ENCODE assay signal across 18 cellular contexts in the genomic region with DNA sequence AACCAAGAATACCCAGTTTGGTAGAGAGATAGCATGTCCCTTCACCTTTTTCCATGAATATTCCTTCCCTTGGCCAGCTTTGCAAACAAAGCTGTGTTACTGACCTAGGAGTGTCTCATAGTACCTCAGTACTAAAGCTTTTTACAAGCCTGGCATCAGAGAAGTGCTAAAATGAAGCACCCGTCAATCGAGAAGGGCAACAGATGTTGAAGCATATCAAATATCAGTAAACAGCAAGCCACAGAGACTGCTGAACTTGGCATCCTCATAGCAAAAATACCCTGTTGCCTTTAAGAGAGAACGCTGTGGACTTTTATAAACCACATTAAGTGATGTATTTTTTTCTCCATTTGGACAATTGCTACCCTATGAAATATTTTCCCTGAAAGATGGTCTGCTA.
DNase-seq lines count a peak whose midpoint lies in the region; ATAC-seq and TF ChIP-seq lines count a peak whose summit lies in the region.
"Had no signal": no experiment of that assay in that cellular context is flagged by ENCODE, and none has a peak within 500 bp of the region (broad histone marks: within the 10 kb centered on the region; RNA-seq: fewer than 3 reads in every experiment).

No MANE protein-coding gene starts in this region.

- no peak overlapping the region for H3K4me3 Mint-ChIP-seq in activated naive CD4-positive, alpha-beta T cell treated with anti-CD3 and anti-CD28 coated beads, Interleukin-2, amount 10 ng/mL, durations not matched to agents 7 days and 5 days
- H3K4me3 Mint-ChIP-seq: activated CD4-positive, alpha-beta memory T cell treated with anti-CD3 and anti-CD28 coated beads for 36 hours; CD14-positive monocyte; natural killer cell treated with Interleukin-12 subunit alpha and Interleukin-12 subunit beta and Interleukin-15 and Interleukin-18, amount 100 ng/mL, for 72 hours; type B pancreatic cell had no signal

- no peak for TF ChIP-seq EP300 in SK-N-SH (IDR thresholded peaks at IDR 0.05; ENCODE audit: borderline replicate concordance in 1 of 2, low read depth in 1 of 2, low read length in 1 of 2)

- H3K9me3 ChIP-seq in SK-N-SH: no peaks in the 10 kb centered on the region
- H3K9me3 ChIP-seq in SJCRH30 (replicated peaks): no peaks in the 10 kb centered on the region
- H3K9me3 ChIP-seq: left lung had no signal

- H3K4me2 ChIP-seq in SK-N-SH: no peak overlapping the region

- H3K36me3 Mint-ChIP-seq in activated naive CD4-positive, alpha-beta T cell treated with anti-CD3 and anti-CD28 coated beads, Interleukin-2, amount 10 ng/mL, durations not matched to agents 7 days and 5 days: no peaks in the 10 kb centered on the region
- H3K36me3 Mint-ChIP-seq: activated CD4-positive, alpha-beta memory T cell treated with anti-CD3 and anti-CD28 coated beads for 36 hours; natural killer cell treated with Interleukin-12 subunit alpha and Interleukin-12 subunit beta and Interleukin-15 and Interleukin-18, amount 100 ng/mL, for 72 hours; type B pancreatic cell had no signal

- DNase-seq in SK-N-SH: no peak
- DNase-seq in NCI-H2196 treated with DMSO at 0.1 percent for 48 hours (lab: John Stamatoyannopoulos, UW; ENCODE audit: unreplicated experiment): peak; percentile 20
- peak; percentile 61 to 85 for DNase-seq in SJCRH30
- no peak for DNase-seq in activated naive CD4-positive, alpha-beta T cell treated with anti-CD3 and anti-CD28 coated beads, Interleukin-2, amount 10 ng/mL, durations not matched to agents 7 days and 5 days
- DNase-seq: activated CD4-positive, alpha-beta memory T cell treated with anti-CD3 and anti-CD28 coated beads for 36 hours; aorta; dermis blood vessel endothelial cell; Karpas-422; left lung; stimulated activated CD4-positive, alpha-beta T cell treated with anti-CD3 and anti-CD28 coated beads, Interleukin-4, amount 100 ng/mL, for 1 hour had no signal

- no peaks in the 10 kb centered on the region for H3K4me1 Mint-ChIP-seq in activated naive CD4-positive, alpha-beta T cell treated with anti-CD3 and anti-CD28 coated beads, Interleukin-2, amount 10 ng/mL, durations not matched to agents 7 days and 5 days

- ATAC-seq in SK-N-SH treated with all-trans-retinoic acid at 6 μM for 48 hours: peak; percentile 23; the same call in 1 of the 3 replicates
- no peak for ATAC-seq in GM21786 (IDR thresholded peaks at IDR 0.05; ENCODE audit: unreplicated experiment)
- ATAC-seq in HG03039 (IDR thresholded peaks at IDR 0.05; ENCODE audit: unreplicated experiment): no peak
- ATAC-seq in HG02885 (IDR thresholded peaks at IDR 0.05; ENCODE audit: poor library complexity, unreplicated experiment): no peak
- ATAC-seq: left lung; natural killer cell treated with Interleukin-12 subunit alpha and Interleukin-12 subunit beta and Interleukin-15 and Interleukin-18, amount 100 ng/mL, for 72 hours had no signal

- H3K9ac ChIP-seq in SK-N-SH: no peak overlapping the region

- no peak for TF ChIP-seq CTCF in SK-N-SH (IDR thresholded peaks at IDR 0.05)

- no peak overlapping the region for H3K4me3 ChIP-seq in SK-N-SH (ENCODE audit: low read depth in 2 of 2, low read length in 1 of 2)
- H3K4me3 ChIP-seq in SJCRH30: no peak overlapping the region
- H3K4me3 ChIP-seq: left lung had no signal

- WGBS in SK-N-SH (ENCODE audit: low lambda C conversion rate): 82% methylated on average over 3 of the region's 3 CpGs

- H3K27ac ChIP-seq in SK-N-SH (ENCODE audit: low read depth in 2 of 2, low read length in 1 of 2): no peak overlapping the region
- H3K27ac ChIP-seq in SJCRH30: peak overlapping the region; percentile 72
- H3K27ac ChIP-seq: left lung had no signal

- CTCF ChIA-PET in SK-N-SH (lab: Yijun Ruan, JAX): interaction anchor here (1.0 to 7.4 kb wide), 2 partner anchors 13 to 73 kb away, joined by 3 to 38 read pairs; no protein-coding TSS in a partner anchor
- CTCF ChIA-PET in activated naive CD4-positive, alpha-beta T cell treated with anti-CD3 and anti-CD28 coated beads, Interleukin-2, amount 10 ng/mL, durations not matched to agents 7 days and 5 days (lab: Charles Lee): interaction anchor here (1.6 kb wide), 1 partner anchor 13 kb away, joined by 4 read pairs; no protein-coding TSS in a partner anchor

- H3K4me1 ChIP-seq in SK-N-SH (ENCODE audit: control insufficient read depth in 1 of 2, insufficient read depth in 2 of 2, low read depth in 1 of 2, low read length in 1 of 2) (peaks cover 0 to under 1% of the 10 kb centered on the region in 2 experiments; a peak in 2 of 4 replicates), SJCRH30 (peaks cover 51% of the 10 kb centered on the region)

- H3K36me3 ChIP-seq in SK-N-SH (replicated peaks in 1 of 2; ENCODE audit: control insufficient read depth in 1 of 2, insufficient read depth in 2 of 2, low read length in 1 of 2) (no peaks in the 10 kb centered on the region), SJCRH30 (no peaks in the 10 kb centered on the region)
- H3K36me3 ChIP-seq: left lung had no signal

- no peaks in the 10 kb centered on the region for H3K79me2 ChIP-seq in SK-N-SH (ENCODE audit: insufficient read depth)

- H3F3A ChIP-seq in SK-N-SH (replicated peaks; ENCODE audit: insufficient read depth): no peaks in the 10 kb centered on the region

- POLR2A ChIA-PET in SK-N-SH (lab: Yijun Ruan, JAX): no interaction called here

- H3K9me3 Mint-ChIP-seq in activated naive CD4-positive, alpha-beta T cell treated with anti-CD3 and anti-CD28 coated beads, Interleukin-2, amount 10 ng/mL, durations not matched to agents 7 days and 5 days: no peaks in the 10 kb centered on the region
- H3K9me3 Mint-ChIP-seq: activated CD4-positive, alpha-beta memory T cell treated with anti-CD3 and anti-CD28 coated beads for 36 hours; activated T-helper 2 cell treated with anti-CD3 and anti-CD28 coated beads, Interferon-gamma antibody, Interleukin-2, Interleukin-4, amounts not matched to agents 10 μg/mL and 5 μg/mL and 100 μg/mL, durations not matched to agents 14 hours and 24 hours and 36 hours; CD14-positive monocyte; natural killer cell treated with Interleukin-12 subunit alpha and Interleukin-12 subunit beta and Interleukin-15 and Interleukin-18, amount 100 ng/mL, for 72 hours; type B pancreatic cell had no signal

- no peaks in the 10 kb centered on the region for H3K27me3 Mint-ChIP-seq in activated naive CD4-positive, alpha-beta T cell treated with anti-CD3 and anti-CD28 coated beads, Interleukin-2, amount 10 ng/mL, durations not matched to agents 7 days and 5 days
- H3K27me3 Mint-ChIP-seq: activated CD4-positive, alpha-beta memory T cell treated with anti-CD3 and anti-CD28 coated beads for 36 hours; natural killer cell treated with Interleukin-12 subunit alpha and Interleukin-12 subunit beta and Interleukin-15 and Interleukin-18, amount 100 ng/mL, for 72 hours; type B pancreatic cell had no signal

- H3K9me2 ChIP-seq in SK-N-SH: no peaks in the 10 kb centered on the region

- H2AFZ ChIP-seq in SK-N-SH (ENCODE audit: low read depth): no peak overlapping the region

- H3K27me3 ChIP-seq in SK-N-SH (ENCODE audit: insufficient read depth) (no peaks in the 10 kb centered on the region), SJCRH30 (no peaks in the 10 kb centered on the region)
- H3K27me3 ChIP-seq: left lung had no signal

- H3K27ac Mint-ChIP-seq in activated naive CD4-positive, alpha-beta T cell treated with anti-CD3 and anti-CD28 coated beads, Interleukin-2, amount 10 ng/mL, durations not matched to agents 7 days and 5 days: no peak overlapping the region
- H3K27ac Mint-ChIP-seq: activated CD4-positive, alpha-beta memory T cell treated with anti-CD3 and anti-CD28 coated beads for 36 hours; activated T-helper 2 cell treated with anti-CD3 and anti-CD28 coated beads, Interferon-gamma antibody, Interleukin-2, Interleukin-4, amounts not matched to agents 10 μg/mL and 5 μg/mL and 100 μg/mL, durations not matched to agents 14 hours and 24 hours and 36 hours; natural killer cell treated with Interleukin-12 subunit alpha and Interleukin-12 subunit beta and Interleukin-15 and Interleukin-18, amount 100 ng/mL, for 72 hours; type B pancreatic cell had no signal

- H4K20me1 ChIP-seq in SK-N-SH (ENCODE audit: insufficient read depth): no peaks in the 10 kb centered on the region

- TF ChIP-seq RAD21 in SK-N-SH (IDR thresholded peaks at IDR 0.05; ENCODE audit: low read length): no peak

TF ChIP-seq in SK-N-SH treated with all-trans-retinoic acid at 6 μM for 48 hours, 23 proteins besides CTCF, POLR2A, EP300 and RAD21 (continues in another document):
- TF ChIP-seq ZNF8 (CRISPR knock-in tag; IDR thresholded peaks at IDR 0.05): no peak
- TF ChIP-seq ZFP3 (CRISPR knock-in tag; IDR thresholded peaks at IDR 0.05): no peak
- TF ChIP-seq ISL1 (CRISPR knock-in tag; IDR thresholded peaks at IDR 0.05): no peak
- no peak for TF ChIP-seq PPARA (CRISPR knock-in tag; IDR thresholded peaks at IDR 0.05; ENCODE audit: borderline replicate concordance)
- TF ChIP-seq ZFP30 (CRISPR knock-in tag; IDR thresholded peaks at IDR 0.05): no peak

TF ChIP-seq in SK-N-SH, 30 proteins besides CTCF, POLR2A, EP300 and RAD21 (continues in another document):
- no peak for TF ChIP-seq ELF1 (IDR thresholded peaks at IDR 0.05)
- TF ChIP-seq NRF1 (IDR thresholded peaks at IDR 0.05; ENCODE audit: low read depth, low read length): no peak
- no peak for TF ChIP-seq EZH2phosphoT487 (IDR thresholded peaks at IDR 0.05; ENCODE audit: borderline replicate concordance, low read depth)
- TF ChIP-seq JUND (IDR thresholded peaks at IDR 0.05): no peak
- TF ChIP-seq, protein P1, sequence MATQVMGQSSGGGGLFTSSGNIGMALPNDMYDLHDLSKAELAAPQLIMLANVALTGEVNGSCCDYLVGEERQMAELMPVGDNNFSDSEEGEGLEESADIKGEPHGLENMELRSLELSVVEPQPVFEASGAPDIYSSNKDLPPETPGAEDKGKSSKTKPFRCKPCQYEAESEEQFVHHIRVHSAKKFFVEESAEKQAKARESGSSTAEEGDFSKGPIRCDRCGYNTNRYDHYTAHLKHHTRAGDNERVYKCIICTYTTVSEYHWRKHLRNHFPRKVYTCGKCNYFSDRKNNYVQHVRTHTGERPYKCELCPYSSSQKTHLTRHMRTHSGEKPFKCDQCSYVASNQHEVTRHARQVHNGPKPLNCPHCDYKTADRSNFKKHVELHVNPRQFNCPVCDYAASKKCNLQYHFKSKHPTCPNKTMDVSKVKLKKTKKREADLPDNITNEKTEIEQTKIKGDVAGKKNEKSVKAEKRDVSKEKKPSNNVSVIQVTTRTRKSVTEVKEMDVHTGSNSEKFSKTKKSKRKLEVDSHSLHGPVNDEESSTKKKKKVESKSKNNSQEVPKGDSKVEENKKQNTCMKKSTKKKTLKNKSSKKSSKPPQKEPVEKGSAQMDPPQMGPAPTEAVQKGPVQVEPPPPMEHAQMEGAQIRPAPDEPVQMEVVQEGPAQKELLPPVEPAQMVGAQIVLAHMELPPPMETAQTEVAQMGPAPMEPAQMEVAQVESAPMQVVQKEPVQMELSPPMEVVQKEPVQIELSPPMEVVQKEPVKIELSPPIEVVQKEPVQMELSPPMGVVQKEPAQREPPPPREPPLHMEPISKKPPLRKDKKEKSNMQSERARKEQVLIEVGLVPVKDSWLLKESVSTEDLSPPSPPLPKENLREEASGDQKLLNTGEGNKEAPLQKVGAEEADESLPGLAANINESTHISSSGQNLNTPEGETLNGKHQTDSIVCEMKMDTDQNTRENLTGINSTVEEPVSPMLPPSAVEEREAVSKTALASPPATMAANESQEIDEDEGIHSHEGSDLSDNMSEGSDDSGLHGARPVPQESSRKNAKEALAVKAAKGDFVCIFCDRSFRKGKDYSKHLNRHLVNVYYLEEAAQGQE (IDR thresholded peaks at IDR 0.05; ENCODE audit: low read depth, low read length): no peak

Comparison
In these comparisons a context has a peak if more than half of its experiments do, and no peak if none do; other contexts are left out.
1. DNase-seq: peak in NCI-H2196 treated with DMSO at 0.1 percent for 48 hours (single experiment) and SJCRH30 (2 of 2); none in SK-N-SH (single experiment) and activated naive CD4-positive, alpha-beta T cell treated with anti-CD3 and anti-CD28 coated beads, Interleukin-2, amount 10 ng/mL, durations not matched to agents 7 days and 5 days (single experiment).